ENCODE assay signal across 10 cellular contexts in the genomic region with DNA sequence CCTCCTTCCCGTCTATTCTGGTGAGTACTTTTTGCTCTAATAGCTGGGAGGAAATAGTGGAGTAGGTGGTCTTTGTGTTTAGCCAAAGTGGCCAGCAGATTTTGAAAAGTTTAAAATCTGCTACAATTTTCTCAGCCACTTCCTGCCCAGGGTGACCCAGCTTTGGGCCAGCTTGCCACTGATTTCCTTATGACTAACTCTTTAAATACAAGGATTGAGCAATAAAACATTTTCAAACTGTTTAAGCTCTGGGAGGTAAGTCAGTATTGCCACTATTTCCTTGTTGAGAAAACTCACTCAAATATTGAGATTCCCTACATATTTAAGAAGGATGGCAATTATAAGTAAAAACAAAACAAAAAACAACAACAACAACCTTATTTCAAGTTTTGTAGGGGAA. TPM values are rescaled to one million over a fixed set of nuclear protein-coding genes. Genes with fewer than 3 reads are reported as not detected.
A peak's percentile ranks its signal among the peaks of the same experiment; 100 is the strongest.
DNase-seq lines count a peak whose midpoint lies in the region; ATAC-seq, FAIRE-seq and TF ChIP-seq lines count a peak whose summit lies in the region.
"Had no signal": no experiment of that assay in that cellular context is flagged by ENCODE, and none has a peak within 500 bp of the region (broad histone marks: within the 10 kb centered on the region; RNA-seq: fewer than 3 reads in every experiment).

No MANE protein-coding gene starts in this region.

- peaks cover 0 to 13% of the 10 kb centered on the region in 2 donors for H3K36me3 ChIP-seq in left lung

- H3K27ac ChIP-seq in A549 (peak overlapping the region; percentile 94 to 96), left lung (peak overlapping the region; percentile 63 to 69)

- TF ChIP-seq POLR2A in A549 (IDR thresholded peaks at IDR 0.05; ENCODE audit: low read length) = no peak

- FAIRE-seq in A549 (lab: Jason Lieb, UNC) = peak; percentile 28

- POLR2A ChIA-PET in A549 (lab: Yijun Ruan, JAX) = interaction anchor here (0.6 kb wide), 1 partner anchor 55 kb away, joined by 3 read pairs; a partner anchor contains a TSS

- peaks cover 5% of the 10 kb centered on the region; the same call in 1 of the 3 replicates for H3K9me3 ChIP-seq in A549
- peaks cover 0 to 4% of the 10 kb centered on the region in 2 donors for H3K9me3 ChIP-seq in left lung

- no peak for TF ChIP-seq CTCF in A549 (IDR thresholded peaks at IDR 0.05)
- TF ChIP-seq CTCF in astrocyte of the spinal cord (IDR thresholded peaks at IDR 0.05; ENCODE audit: low read depth, low read length) = no peak
- TF ChIP-seq CTCF in left lung (IDR thresholded peaks at IDR 0.05) = no peak

- in situ Hi-C loops in astrocyte of the spinal cord (cut with HindIII; ENCODE audit: low sequenced_read_pairs) = no loop called here

- intact Hi-C loops in left lung (cut with DNase I) = no loop called here

- DNase-seq in A549 (ENCODE audit: low read depth in 1 of 2, low spot score in 1 of 2) (peak; percentile 53 to 86), KG1 (lab: John Stamatoyannopoulos, UW) (peak; percentile 25), astrocyte of the spinal cord (ENCODE audit: low read depth, low spot score) (peak; percentile 81), left lung (peak in 1 of 2 donors; percentile 43), DMS 273 (lab: John Stamatoyannopoulos, UW; ENCODE audit: unreplicated experiment) (no peak), HuH-7.5 (ENCODE audit: low spot score) (no peak)
- DNase-seq: activated naive CD8-positive, alpha-beta T cell treated with anti-CD3 and anti-CD28 coated beads for 36 hours; CD4-positive, CD25-positive, alpha-beta regulatory T cell had no signal

- H3K4me3 ChIP-seq in A549 (no peak overlapping the region; the same call in 2 of the 3 replicates), astrocyte of the spinal cord (ENCODE audit: low read depth, low read length) (no peak overlapping the region), left lung (no peak overlapping the region)

- H3K4me1 ChIP-seq in A549 = peaks cover 49% of the 10 kb centered on the region
- peaks cover 18 to 20% of the 10 kb centered on the region in 2 donors for H3K4me1 ChIP-seq in left lung

- ATAC-seq in A549 (peak; percentile 96 to 99), left lung (peak; percentile 92), HG03354 (IDR thresholded peaks at IDR 0.05; ENCODE audit: poor library complexity, severe bottlenecking, unreplicated experiment) (no peak), HG03095 (IDR thresholded peaks at IDR 0.05; ENCODE audit: unreplicated experiment) (no peak)

- TF ChIP-seq RAD21 in A549 (conservative IDR thresholded peaks at IDR 0.05 in 1 of 2, IDR thresholded peaks at IDR 0.05 in 1 of 2) = 0 out of 5 replicates have a peak, but pooled peaks of 1 of the 2 experiments have one; percentile 24

- CTCF ChIA-PET in A549 (lab: Yijun Ruan, JAX) = interaction anchor here (0.9 to 1.0 kb wide), 2 partner anchors 195 to 616 kb away, joined by 3 read pairs; no protein-coding TSS in a partner anchor

- H3K27me3 ChIP-seq in left lung = no peaks in the 10 kb centered on the region

- peak overlapping the region; percentile 82 for H3K4me2 ChIP-seq in A549

- peak; percentile 69 to 71; a peak in 4 of 5 replicates for TF ChIP-seq EP300 in A549 (IDR thresholded peaks at IDR 0.05)

- WGBS in A549 (ENCODE audit: missing lambda C conversion rate) = 0% methylated on average over 1 of the region's 1 CpG

TF ChIP-seq in A549, 52 proteins besides CTCF, POLR2A, EP300 and RAD21 (continues in another document):
- TF ChIP-seq EHF (CRISPR knock-in tag; IDR thresholded peaks at IDR 0.05) (0 out of 2 replicates have a peak, but pooled peaks have one; percentile 9), CBX2 (IDR thresholded peaks at IDR 0.05; ENCODE audit: borderline replicate concordance, low read depth) (no peak), RFX5 (IDR thresholded peaks at IDR 0.05) (no peak), MAZ (IDR thresholded peaks at IDR 0.05; ENCODE audit: borderline replicate concordance, low read depth, low read length) (no peak), EHMT2 (IDR thresholded peaks at IDR 0.05; ENCODE audit: low read depth) (no peak), TP53 (CRISPR knock-in tag; IDR thresholded peaks at IDR 0.05) (no peak), PHF8 (IDR thresholded peaks at IDR 0.05; ENCODE audit: borderline replicate concordance, low read depth) (no peak), ZSCAN20 (CRISPR knock-in tag; IDR thresholded peaks at IDR 0.05) (no peak), BHLHE40 (IDR thresholded peaks at IDR 0.05; ENCODE audit: low read depth, low read length) (no peak), ZNF302 (CRISPR knock-in tag; IDR thresholded peaks at IDR 0.05) (no peak), HOXB13 (CRISPR knock-in tag; IDR thresholded peaks at IDR 0.05; ENCODE audit: low read depth) (no peak), CEBPB (IDR thresholded peaks at IDR 0.05) (peak; percentile 94 to 99), JUN (IDR thresholded peaks at IDR 0.05) (peak; percentile 70 to 72; a peak in 3 of 5 replicates), HOXB5 (CRISPR knock-in tag; IDR thresholded peaks at IDR 0.05) (no peak), POLR2AphosphoS2 (conservative IDR thresholded peaks at IDR 0.05; ENCODE audit: low read length) (no peak), CHD2 (IDR thresholded peaks at IDR 0.05; ENCODE audit: low read length, partially characterized antibody) (no peak), RARB (CRISPR knock-in tag; IDR thresholded peaks at IDR 0.05) (no peak), HDAC2 (IDR thresholded peaks at IDR 0.05) (no peak), FOSL2 (IDR thresholded peaks at IDR 0.05) (peak; percentile 69; the same call in 1 of the 2 replicates), FOSL2 (CRISPR knock-in tag; IDR thresholded peaks at IDR 0.05) (peak; percentile 89), FOSB (CRISPR knock-in tag; IDR thresholded peaks at IDR 0.05) (no peak), CHD4 (IDR thresholded peaks at IDR 0.05; ENCODE audit: borderline replicate concordance) (no peak), GATA3 (IDR thresholded peaks at IDR 0.05; ENCODE audit: borderline replicate concordance) (peak; percentile 80), ESRRA (IDR thresholded peaks at IDR 0.05; ENCODE audit: borderline replicate concordance, low read length) (no peak), ZC3H11A (IDR thresholded peaks at IDR 0.05) (no peak), JUNB (IDR thresholded peaks at IDR 0.05) (peak; percentile 86)
- TF ChIP-seq, protein P1, sequence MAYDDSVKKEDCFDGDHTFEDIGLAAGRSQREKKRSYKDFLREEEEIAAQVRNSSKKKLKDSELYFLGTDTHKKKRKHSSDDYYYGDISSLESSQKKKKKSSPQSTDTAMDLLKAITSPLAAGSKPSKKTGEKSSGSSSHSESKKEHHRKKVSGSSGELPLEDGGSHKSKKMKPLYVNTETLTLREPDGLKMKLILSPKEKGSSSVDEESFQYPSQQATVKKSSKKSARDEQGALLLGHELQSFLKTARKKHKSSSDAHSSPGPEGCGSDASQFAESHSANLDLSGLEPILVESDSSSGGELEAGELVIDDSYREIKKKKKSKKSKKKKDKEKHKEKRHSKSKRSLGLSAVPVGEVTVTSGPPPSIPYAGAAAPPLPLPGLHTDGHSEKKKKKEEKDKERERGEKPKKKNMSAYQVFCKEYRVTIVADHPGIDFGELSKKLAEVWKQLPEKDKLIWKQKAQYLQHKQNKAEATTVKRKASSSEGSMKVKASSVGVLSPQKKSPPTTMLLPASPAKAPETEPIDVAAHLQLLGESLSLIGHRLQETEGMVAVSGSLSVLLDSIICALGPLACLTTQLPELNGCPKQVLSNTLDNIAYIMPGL (CRISPR knock-in tag; IDR thresholded peaks at IDR 0.05; ENCODE audit: borderline replicate concordance) = no peak
- TF ChIP-seq, protein P2, sequence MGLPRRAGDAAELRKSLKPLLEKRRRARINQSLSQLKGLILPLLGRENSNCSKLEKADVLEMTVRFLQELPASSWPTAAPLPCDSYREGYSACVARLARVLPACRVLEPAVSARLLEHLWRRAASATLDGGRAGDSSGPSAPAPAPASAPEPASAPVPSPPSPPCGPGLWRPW (IDR thresholded peaks at IDR 0.05) = 0 out of 2 replicates have a peak, but pooled peaks have one; percentile 67
- TF ChIP-seq, protein P3, sequence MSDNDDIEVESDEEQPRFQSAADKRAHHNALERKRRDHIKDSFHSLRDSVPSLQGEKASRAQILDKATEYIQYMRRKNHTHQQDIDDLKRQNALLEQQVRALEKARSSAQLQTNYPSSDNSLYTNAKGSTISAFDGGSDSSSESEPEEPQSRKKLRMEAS (IDR thresholded peaks at IDR 0.05) = peak; percentile 27; the same call in 1 of the 2 replicates
- TF ChIP-seq, protein P4, sequence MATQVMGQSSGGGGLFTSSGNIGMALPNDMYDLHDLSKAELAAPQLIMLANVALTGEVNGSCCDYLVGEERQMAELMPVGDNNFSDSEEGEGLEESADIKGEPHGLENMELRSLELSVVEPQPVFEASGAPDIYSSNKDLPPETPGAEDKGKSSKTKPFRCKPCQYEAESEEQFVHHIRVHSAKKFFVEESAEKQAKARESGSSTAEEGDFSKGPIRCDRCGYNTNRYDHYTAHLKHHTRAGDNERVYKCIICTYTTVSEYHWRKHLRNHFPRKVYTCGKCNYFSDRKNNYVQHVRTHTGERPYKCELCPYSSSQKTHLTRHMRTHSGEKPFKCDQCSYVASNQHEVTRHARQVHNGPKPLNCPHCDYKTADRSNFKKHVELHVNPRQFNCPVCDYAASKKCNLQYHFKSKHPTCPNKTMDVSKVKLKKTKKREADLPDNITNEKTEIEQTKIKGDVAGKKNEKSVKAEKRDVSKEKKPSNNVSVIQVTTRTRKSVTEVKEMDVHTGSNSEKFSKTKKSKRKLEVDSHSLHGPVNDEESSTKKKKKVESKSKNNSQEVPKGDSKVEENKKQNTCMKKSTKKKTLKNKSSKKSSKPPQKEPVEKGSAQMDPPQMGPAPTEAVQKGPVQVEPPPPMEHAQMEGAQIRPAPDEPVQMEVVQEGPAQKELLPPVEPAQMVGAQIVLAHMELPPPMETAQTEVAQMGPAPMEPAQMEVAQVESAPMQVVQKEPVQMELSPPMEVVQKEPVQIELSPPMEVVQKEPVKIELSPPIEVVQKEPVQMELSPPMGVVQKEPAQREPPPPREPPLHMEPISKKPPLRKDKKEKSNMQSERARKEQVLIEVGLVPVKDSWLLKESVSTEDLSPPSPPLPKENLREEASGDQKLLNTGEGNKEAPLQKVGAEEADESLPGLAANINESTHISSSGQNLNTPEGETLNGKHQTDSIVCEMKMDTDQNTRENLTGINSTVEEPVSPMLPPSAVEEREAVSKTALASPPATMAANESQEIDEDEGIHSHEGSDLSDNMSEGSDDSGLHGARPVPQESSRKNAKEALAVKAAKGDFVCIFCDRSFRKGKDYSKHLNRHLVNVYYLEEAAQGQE (IDR thresholded peaks at IDR 0.05) = no peak

RNA-seq across cellular contexts. Expression of a gene that starts 54.5 kb away (rescaled TPM):
- polyA plus RNA-seq in A549 (2011; rRNA removed) (33.2 and 44.1 TPM in 2 replicates), A549 (2017; fragmentation: RNase III; extraction: RNeasy Plus Mini Kit Qiagen cat#74134 plus additional on column Dnase treatment) (16.1 to 17.4 TPM (median 16.2 TPM) in 3 replicates)
- polyA plus RNA-seq in A549 (2012; cell fraction: cytosol; rRNA removed) = 9.6 and 10.9 TPM in 2 replicates
- 6.9 and 11.0 TPM in 2 replicates for polyA plus RNA-seq in A549 (2012; cell fraction: nucleus; rRNA removed)
- 16.6 and 20.7 TPM in 2 replicates for polyA minus RNA-seq in A549 (2011; rRNA and poly(A)+ RNA removed)
- 10 to 100 TPM; 17.2 to 22.2 TPM for total RNA-seq in left lung

Comparison
In these comparisons a context has a peak if more than half of its experiments do, and no peak if none do; other contexts are left out.
1. ATAC-seq: peak in A549 (2 of 2) and left lung (single experiment); none in HG03354 (single experiment) and HG03095 (single experiment).
2. DNase-seq: peak in A549 (2 of 2), KG1 (single experiment) and astrocyte of the spinal cord (single experiment); none in DMS 273 (single experiment) and HuH-7.5 (single experiment).